In the genomic region with DNA sequence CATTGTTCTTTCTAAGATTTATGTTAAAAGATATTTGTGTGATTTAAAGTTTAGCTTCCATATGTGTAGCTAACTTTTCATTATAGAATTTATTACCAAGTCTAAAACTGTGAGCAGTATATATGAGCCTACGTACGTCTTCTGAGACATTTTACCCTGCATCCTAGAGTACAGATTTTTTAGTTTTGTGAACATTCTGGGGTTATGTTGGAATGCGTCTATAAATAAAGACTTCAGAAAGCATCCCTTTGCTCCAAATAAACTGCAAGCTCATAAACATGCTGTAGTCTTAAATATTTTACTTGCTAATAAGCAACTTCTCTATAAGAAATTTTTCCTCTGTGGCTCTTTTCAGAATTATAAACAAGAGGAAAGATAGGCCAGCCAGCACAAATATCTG, we compare ENCODE assay signal across 22 cellular contexts.
"Had no signal": no experiment of that assay in that cellular context is flagged by ENCODE, and none has a peak within 500 bp of the region (broad histone marks: within the 10 kb centered on the region; RNA-seq: fewer than 3 reads in every experiment).

No MANE protein-coding gene starts in this region.

- H3K4me3 ChIP-seq: dorsolateral prefrontal cortex, heart right ventricle, lower lobe of right lung, mucosa of descending colon, neural progenitor cell, prostate gland, right atrium auricular region, transverse colon, upper lobe of right lung, uterus had no signal

- H3K27me3 ChIP-seq: dorsolateral prefrontal cortex, foreskin keratinocyte, heart right ventricle, neural progenitor cell, right atrium auricular region, transverse colon, upper lobe of right lung, uterus had no signal

- H3K4me3 Mint-ChIP-seq: immature natural killer cell; naive B cell; natural killer cell treated with Interleukin-12 subunit alpha and Interleukin-12 subunit beta and Interleukin-15 and Interleukin-18, amount 100 ng/mL, for 72 hours; neural progenitor cell; stimulated activated naive B cell treated with anti-CD40 and anti-IgM and Interleukin-4, amounts not matched to agents 10 μg/mL and 1 μg/mL and 100 μg/mL, for 72 hours; stimulated activated naive CD8-positive, alpha-beta T cell treated with anti-CD3 and anti-CD28 coated beads, Interleukin-15, Interleukin-2, amounts not matched to agents 100 ng/mL and 50 ng/mL, for 24 hours had no signal

- H3K9ac ChIP-seq: neural progenitor cell had no signal

- DNase-seq: dorsolateral prefrontal cortex; effector CD4-positive, alpha-beta T cell; foreskin keratinocyte; glutamatergic neuron; heart right ventricle; hypothalamus; immature natural killer cell; islet precursor cell; left ventricle myocardium superior; lower lobe of right lung; mucosa of descending colon; naive B cell; stimulated activated naive B cell treated with anti-CD40 and anti-IgM and Interleukin-4, amounts not matched to agents 10 μg/mL and 1 μg/mL and 100 μg/mL, for 72 hours; transverse colon; upper lobe of right lung; uterus had no signal

- ATAC-seq: foreskin keratinocyte; heart right ventricle; left ventricle myocardium superior; lower lobe of right lung; mucosa of descending colon; natural killer cell treated with Interleukin-12 subunit alpha and Interleukin-12 subunit beta and Interleukin-15 and Interleukin-18, amount 100 ng/mL, for 72 hours; sciatic nerve; stimulated activated naive B cell treated with anti-CD40 and anti-IgM and Interleukin-4, amounts not matched to agents 10 μg/mL and 1 μg/mL and 100 μg/mL, for 72 hours; upper lobe of right lung had no signal

- H3K27ac Mint-ChIP-seq: immature natural killer cell; natural killer cell treated with Interleukin-12 subunit alpha and Interleukin-12 subunit beta and Interleukin-15 and Interleukin-18, amount 100 ng/mL, for 72 hours; neural progenitor cell; stimulated activated naive B cell treated with anti-CD40 and anti-IgM and Interleukin-4, amounts not matched to agents 10 μg/mL and 1 μg/mL and 100 μg/mL, for 72 hours; stimulated activated naive CD8-positive, alpha-beta T cell treated with anti-CD3 and anti-CD28 coated beads, Interleukin-15, Interleukin-2, amounts not matched to agents 100 ng/mL and 50 ng/mL, for 24 hours had no signal

- H3K27me3 Mint-ChIP-seq: naive B cell; natural killer cell treated with Interleukin-12 subunit alpha and Interleukin-12 subunit beta and Interleukin-15 and Interleukin-18, amount 100 ng/mL, for 72 hours; stimulated activated naive B cell treated with anti-CD40 and anti-IgM and Interleukin-4, amounts not matched to agents 10 μg/mL and 1 μg/mL and 100 μg/mL, for 72 hours; stimulated activated naive CD8-positive, alpha-beta T cell treated with anti-CD3 and anti-CD28 coated beads, Interleukin-15, Interleukin-2, amounts not matched to agents 100 ng/mL and 50 ng/mL, for 24 hours had no signal

- H3K4me1 ChIP-seq: lower lobe of right lung, prostate gland, upper lobe of right lung, uterus had no signal

- H3K9me3 Mint-ChIP-seq: natural killer cell treated with Interleukin-12 subunit alpha and Interleukin-12 subunit beta and Interleukin-15 and Interleukin-18, amount 100 ng/mL, for 72 hours; stimulated activated naive B cell treated with anti-CD40 and anti-IgM and Interleukin-4, amounts not matched to agents 10 μg/mL and 1 μg/mL and 100 μg/mL, for 72 hours had no signal

- H3K36me3 ChIP-seq: heart right ventricle, lower lobe of right lung, neural progenitor cell, prostate gland, right atrium auricular region, transverse colon, upper lobe of right lung, uterus had no signal

- H3K27ac ChIP-seq: dorsolateral prefrontal cortex, foreskin keratinocyte, heart right ventricle, lower lobe of right lung, neural progenitor cell, prostate gland, right atrium auricular region, transverse colon, upper lobe of right lung, uterus had no signal

- H2AFZ ChIP-seq: neural progenitor cell had no signal

- H3K9me3 ChIP-seq: heart right ventricle, lower lobe of right lung, mucosa of descending colon, prostate gland, right atrium auricular region, transverse colon, upper lobe of right lung, uterus had no signal

- H3K4me2 ChIP-seq: neural progenitor cell had no signal
